24 cellular contexts compared by ENCODE assay signal in genomic region chr6:159464827-159465226, GRCh38.
A peak's percentile ranks its signal among the peaks of the same experiment; 100 is the strongest.
DNase-seq lines count a peak whose midpoint lies in the region; ATAC-seq, FAIRE-seq and TF ChIP-seq lines count a peak whose summit lies in the region.
"Had no signal": no experiment of that assay in that cellular context is flagged by ENCODE, and none has a peak within 500 bp of the region (broad histone marks: within the 10 kb centered on the region; RNA-seq: fewer than 3 reads in every experiment).

No MANE protein-coding gene starts in this region.

- H3K79me2 ChIP-seq in Karpas-422 (ENCODE audit: low read length) = no peaks in the 10 kb centered on the region

- H3K36me3 ChIP-seq in Karpas-422 (ENCODE audit: insufficient read depth, low read length) (no peaks in the 10 kb centered on the region), thoracic aorta (no peaks in the 10 kb centered on the region)
- H3K36me3 ChIP-seq: BE2C had no signal

- no peak for TF ChIP-seq CTCF in fibroblast of mammary gland (conservative IDR thresholded peaks at IDR 0.05; ENCODE audit: control insufficient read depth, insufficient read depth, low read depth, low read length)
- TF ChIP-seq CTCF in thoracic aorta (IDR thresholded peaks at IDR 0.05) = no peak

- H3K27me3 ChIP-seq in Karpas-422 (ENCODE audit: low read length) (no peaks in the 10 kb centered on the region), thoracic aorta (replicated peaks; ENCODE audit: insufficient read depth) (no peaks in the 10 kb centered on the region)
- H3K27me3 ChIP-seq: BE2C had no signal

- H3K4me1 ChIP-seq in Karpas-422 (ENCODE audit: low read length) (peaks cover 98% of the 10 kb centered on the region), thoracic aorta (ENCODE audit: control insufficient read depth in 1 of 2, low read depth in 2 of 2) (peaks cover 6 to 18% of the 10 kb centered on the region in 2 donors)
- H3K4me1 ChIP-seq: A549, BE2C had no signal

- no peaks in the 10 kb centered on the region for H3K9me2 ChIP-seq in Karpas-422 (replicated peaks; ENCODE audit: insufficient read depth, low read length)

- no peak for FAIRE-seq in RCC 7860 (lab: Jason Lieb, UNC)
- FAIRE-seq: A549, G401.6, GM12891, GM18507, HTR-8/SVneo, K562 had no signal

- H3K4me3 ChIP-seq in Karpas-422 (ENCODE audit: low read length) (no peak overlapping the region), fibroblast of mammary gland (ENCODE audit: control insufficient read depth, low read depth, low read length) (no peak overlapping the region), thoracic aorta (peak overlapping the region; percentile 20)
- H3K4me3 ChIP-seq: A549, K562 had no signal

- H2AFZ ChIP-seq in Karpas-422 (ENCODE audit: low read length) = peak overlapping the region; percentile 72; the same call in 1 of the 2 replicates

- H3K9me3 ChIP-seq in Karpas-422 (ENCODE audit: low read length) (no peaks in the 10 kb centered on the region), thoracic aorta (no peaks in the 10 kb centered on the region)
- H3K9me3 ChIP-seq: A549, BE2C had no signal

- peak overlapping the region; percentile 100 for H3K27ac ChIP-seq in Karpas-422 (ENCODE audit: low read length)
- H3K27ac ChIP-seq in thoracic aorta = no peak overlapping the region
- H3K27ac ChIP-seq: 22Rv1, A549 had no signal

- no peak overlapping the region for H3K4me2 ChIP-seq in Karpas-422 (ENCODE audit: low read depth, low read length, poor library complexity, severe bottlenecking)
- H3K4me2 ChIP-seq: A549 had no signal

- peak overlapping the region; percentile 21; the same call in 1 of the 2 replicates for H3K9ac ChIP-seq in Karpas-422 (ENCODE audit: low read length)

- ATAC-seq in thoracic aorta (ENCODE audit: insufficient number of reproducible peaks, low FRiP score, low read depth) = no peak
- no peak for ATAC-seq in HG03354 (IDR thresholded peaks at IDR 0.05; ENCODE audit: poor library complexity, severe bottlenecking, unreplicated experiment)
- no peak for ATAC-seq in GM21619 (IDR thresholded peaks at IDR 0.05; ENCODE audit: unreplicated experiment)
- ATAC-seq: A549, HCT116, K562 had no signal

- peak; percentile 35 for DNase-seq in AG08395 (ENCODE audit: low spot score)
- DNase-seq in Karpas-422 = no peak
- peak; percentile 11 for DNase-seq in fibroblast of mammary gland (ENCODE audit: low read depth)
- DNase-seq in thoracic aorta (ENCODE audit: low spot score) = no peak
- DNase-seq in RCC 7860 (ENCODE audit: low spot score) = no peak
- DNase-seq: BE2C; C1 segment of cervical spinal cord; CD4-positive, CD25-positive, alpha-beta regulatory T cell; CD8-positive, alpha-beta memory T cell; COR-L47; GOT3; H7; HFFc6; IMR-90 had no signal

- no peaks in the 10 kb centered on the region for H4K20me1 ChIP-seq in Karpas-422 (ENCODE audit: insufficient read depth, low read depth, low read length)

Comparison
In these comparisons a context has a peak if more than half of its experiments do, and no peak if none do; other contexts are left out.
1. DNase-seq: peak in AG08395 (single experiment) and fibroblast of mammary gland (single experiment); none in Karpas-422 (single experiment), thoracic aorta (single experiment) and RCC 7860 (single experiment).